ENCODE assay signal across 18 cellular contexts in the genomic region with DNA sequence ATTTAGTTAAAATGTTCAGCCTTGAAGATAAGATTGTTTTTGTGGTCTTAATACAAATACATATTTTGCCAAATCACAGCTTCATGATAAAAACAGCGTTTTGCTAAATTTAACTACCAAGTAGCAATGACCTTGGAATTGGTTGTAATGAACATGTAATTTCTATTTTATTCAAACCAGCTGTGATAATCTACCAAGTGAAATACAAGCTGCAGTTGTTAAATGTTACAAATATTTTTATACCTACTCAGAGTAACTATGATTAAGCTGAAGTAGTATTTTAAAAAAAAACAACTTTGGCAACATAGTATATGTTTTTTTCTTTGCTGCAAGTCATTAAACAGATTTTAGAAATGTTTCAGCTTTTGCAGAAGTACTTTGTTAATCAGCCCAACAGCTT.
"Had no signal": no experiment of that assay in that cellular context is flagged by ENCODE, and none has a peak within 500 bp of the region (broad histone marks: within the 10 kb centered on the region; RNA-seq: fewer than 3 reads in every experiment).

No MANE protein-coding gene starts in this region.

- H3K27ac ChIP-seq: colonic mucosa, heart left ventricle, neutrophil, transverse colon, VCaP had no signal

- H3K9me3 ChIP-seq: colonic mucosa, heart left ventricle, mucosa of descending colon, neutrophil, transverse colon had no signal

- H3K27me3 ChIP-seq: colonic mucosa, heart left ventricle, neutrophil, transverse colon had no signal

- ATAC-seq: heart left ventricle; left lobe of liver; mucosa of descending colon; naive thymus-derived CD8-positive, alpha-beta T cell; right cardiac atrium; stimulated activated memory B cell treated with anti-CD40 and anti-IgM and Interleukin-4, amounts not matched to agents 10 μg/mL and 1 μg/mL and 100 μg/mL, for 72 hours had no signal

- DNase-seq: activated CD4-positive, alpha-beta memory T cell treated with anti-CD3 and anti-CD28 coated beads, Interleukin-2, amount 10 ng/mL, durations not matched to agents 7 days and 5 days; activated CD8-positive, alpha-beta memory T cell treated with anti-CD3 and anti-CD28 coated beads, Interleukin-2, amount 50 U/mL, for 4 hours; caudate nucleus; colonic mucosa; effector CD4-positive, alpha-beta T cell; foreskin melanocyte; heart left ventricle; islet precursor cell; mucosa of descending colon; naive thymus-derived CD8-positive, alpha-beta T cell; posterior cingulate gyrus; right cardiac atrium; T-helper 9 cell; transverse colon had no signal

- H3K4me1 ChIP-seq: colonic mucosa, transverse colon had no signal

- H3K36me3 ChIP-seq: colonic mucosa, heart left ventricle, neutrophil, transverse colon had no signal

- H3K4me3 ChIP-seq: colonic mucosa, heart left ventricle, mucosa of descending colon, transverse colon had no signal
